ENCODE assay signal across 33 cellular contexts in the genomic region with DNA sequence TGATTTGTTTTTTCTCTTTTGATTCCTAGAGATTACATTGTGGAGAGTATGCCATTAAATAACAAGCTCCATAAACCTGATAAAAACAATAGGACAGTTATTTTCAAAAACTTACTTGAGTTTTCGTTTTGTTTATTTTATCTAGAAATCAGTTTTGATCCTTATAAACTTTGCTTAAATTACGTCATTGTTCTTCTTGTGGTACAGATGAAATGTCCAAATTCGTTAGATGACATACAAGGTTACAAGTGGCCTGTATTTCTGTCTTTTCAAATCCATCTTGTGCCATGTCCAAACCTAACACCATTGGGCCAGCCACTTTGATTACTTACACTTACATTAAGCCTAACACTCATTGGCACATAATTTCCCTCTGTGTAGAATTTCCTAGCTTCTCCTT.
"Had no signal": no experiment of that assay in that cellular context is flagged by ENCODE, and none has a peak within 500 bp of the region (broad histone marks: within the 10 kb centered on the region; RNA-seq: fewer than 3 reads in every experiment).

No MANE protein-coding gene starts in this region.

- DNase-seq: Karpas-422, Kasumi-1, MG63, MM.1S, MV-4-11, NCI-H1048, NCI-H1092, NCI-H1092 treated with DMSO at 0.1 percent for 48 hours, NCI-H1105, NCI-H1105 treated with DMSO at 0.1 percent for 48 hours, NCI-H1417, NCI-H1417 treated with DMSO at 0.1 percent for 48 hours, NCI-H1436, NCI-H1436 treated with DMSO at 0.1 percent for 48 hours, NCI-H146, NCI-H1694, NCI-H1694 treated with DMSO at 0.1 percent for 48 hours, NCI-H187, NCI-H187 treated with DMSO at 0.1 percent for 48 hours, NCI-H1930, NCI-H2029, NCI-H2029 treated with DMSO at 0.1 percent for 48 hours, NCI-H2081, NCI-H2081 treated with DMSO at 0.1 percent for 48 hours, NCI-H2107, NCI-H2171, NCI-H2171 treated with DMSO at 0.1 percent for 48 hours, NCI-H2227 treated with DMSO at 0.1 percent for 48 hours, NCI-H345, NCI-H446, NCI-H446 treated with DMSO at 0.1 percent for 48 hours, NCI-H510A, NCI-H510A treated with DMSO at 0.1 percent for 48 hours had no signal

- H3K4me3 ChIP-seq: MG63 had no signal

- H3K27me3 ChIP-seq: MG63 had no signal

- H3K9me3 ChIP-seq: MG63 had no signal

- H3K36me3 ChIP-seq: MG63 had no signal
